Comparison of ENCODE assay signal across 1 cellular context in genomic region chr10:93458821-93459257, GRCh38.
TF ChIP-seq lines count a peak whose summit lies in the region.

No MANE protein-coding gene starts in this region.

TF ChIP-seq in SK-N-SH treated with all-trans-retinoic acid at 6 μM for 48 hours, 23 proteins besides CTCF, POLR2A, EP300 and RAD21 (continued from another document):
- TF ChIP-seq POU6F1 (CRISPR knock-in tag; IDR thresholded peaks at IDR 0.05; ENCODE audit: borderline replicate concordance, low read depth) (no peak), BACH2 (CRISPR knock-in tag; IDR thresholded peaks at IDR 0.05; ENCODE audit: borderline replicate concordance) (no peak), ZFP30 (CRISPR knock-in tag; IDR thresholded peaks at IDR 0.05) (no peak), CSDC2 (CRISPR knock-in tag; IDR thresholded peaks at IDR 0.05) (peak; percentile 90; the same call in 1 of the 2 replicates), ZNF565 (CRISPR knock-in tag; conservative IDR thresholded peaks at IDR 0.05; ENCODE audit: low read depth) (no peak)
